Comparison of ENCODE assay signal across 22 cellular contexts in the genomic region with DNA sequence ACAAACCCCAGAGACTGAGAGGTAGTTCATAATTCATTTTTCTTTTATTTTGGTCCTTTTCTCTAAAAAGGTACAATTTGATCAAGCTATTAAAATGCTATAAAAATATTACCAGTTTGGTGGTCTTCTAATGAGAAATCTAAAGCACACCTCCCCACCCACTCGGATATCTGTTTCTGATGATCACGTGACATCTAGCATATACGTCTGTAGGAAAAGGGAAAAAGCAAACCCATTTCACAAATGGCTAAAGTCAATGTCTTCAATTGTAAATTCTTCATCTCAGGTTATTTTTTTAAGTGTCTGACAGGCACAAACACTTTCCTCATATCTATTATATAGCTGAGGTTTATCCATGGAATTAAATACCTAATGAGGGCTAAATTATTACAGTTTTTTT. TPM values are rescaled to one million over a fixed set of nuclear protein-coding genes. Genes with fewer than 3 reads are reported as not detected.
DNase-seq lines count a peak whose midpoint lies in the region; ATAC-seq, FAIRE-seq and TF ChIP-seq lines count a peak whose summit lies in the region.
"Had no signal": no experiment of that assay in that cellular context is flagged by ENCODE, and none has a peak within 500 bp of the region (broad histone marks: within the 10 kb centered on the region; RNA-seq: fewer than 3 reads in every experiment).

No MANE protein-coding gene starts in this region.

- H3K36me3 ChIP-seq in liver (ENCODE audit: control insufficient read depth in 4 of 4, insufficient read depth in 3 of 4, low read depth in 1 of 4, low read length in 3 of 4): peaks cover 2 to 30% (median 21%) of the 10 kb centered on the region in 4 donors
- H3K36me3 ChIP-seq in HepG2 (replicated peaks in 1 of 2; ENCODE audit: control insufficient read depth in 1 of 2, insufficient read depth in 2 of 2, low read length in 2 of 2): no peaks in the 10 kb centered on the region
- no peaks in the 10 kb centered on the region for H3K36me3 ChIP-seq in K562 (ENCODE audit: control insufficient read depth, insufficient read depth, low read length)
- H3K36me3 ChIP-seq in endothelial cell of umbilical vein (ENCODE audit: control insufficient read depth in 2 of 2, extremely low read depth in 1 of 2, insufficient read depth in 2 of 2, low read length in 2 of 2): peaks cover 3 to 5% of the 10 kb centered on the region in 2 experiments
- H3K36me3 ChIP-seq: BE2C had no signal

- H3K27me3 Mint-ChIP-seq in H9 (ENCODE audit: low read depth): peaks cover 20% of the 10 kb centered on the region
- H3K27me3 Mint-ChIP-seq: CD4-positive, alpha-beta T cell; CD8-positive, alpha-beta memory T cell had no signal

- H4K8ac ChIP-seq in H9 (replicated peaks; ENCODE audit: insufficient read length, low read depth, low read length): no peak overlapping the region

- no peaks in the 10 kb centered on the region for H3K79me2 ChIP-seq in HepG2 (ENCODE audit: insufficient read depth, low read length)
- no peaks in the 10 kb centered on the region for H3K79me2 ChIP-seq in K562 (ENCODE audit: control insufficient read depth, insufficient read depth, low read length)
- H3K79me2 ChIP-seq in endothelial cell of umbilical vein (ENCODE audit: control insufficient read depth, insufficient read depth, low read length): no peaks in the 10 kb centered on the region
- peaks cover 1% of the 10 kb centered on the region; the same call in 1 of the 2 replicates for H3K79me2 ChIP-seq in H9 (ENCODE audit: insufficient read depth, low read length)

- TF ChIP-seq RAD21 in liver (IDR thresholded peaks at IDR 0.05): no peak
- TF ChIP-seq RAD21 in HepG2 (CRISPR knock-in tag; IDR thresholded peaks at IDR 0.05): no peak
- TF ChIP-seq RAD21 in K562 (CRISPR knock-in tag; conservative IDR thresholded peaks at IDR 0.05 in 1 of 2, IDR thresholded peaks at IDR 0.05 in 1 of 2): no peak

- intact Hi-C loops in HepG2 (cut with micrococcal nuclease; ENCODE audit: unreplicated experiment) (no loop called here), K562 (cut with micrococcal nuclease) (no loop called here), endothelial cell of umbilical vein (cut with micrococcal nuclease) (no loop called here)

- no peak overlapping the region for H4K5ac ChIP-seq in H9 (ENCODE audit: insufficient read length, low read depth, low read length)

- TF ChIP-seq CTCF in liver (IDR thresholded peaks at IDR 0.05; ENCODE audit: low read depth, low read length, missing input control) (no peak), HepG2 (CRISPR knock-in tag; IDR thresholded peaks at IDR 0.05) (no peak), K562 (IDR thresholded peaks at IDR 0.05 in 2 of 3, conservative IDR thresholded peaks at IDR 0.05 in 1 of 3; ENCODE audit: insufficient read depth in 2 of 3, low read depth in 1 of 3, low read length in 3 of 3) (no peak), endothelial cell of umbilical vein (IDR thresholded peaks at IDR 0.05; ENCODE audit: extremely low read depth in 1 of 2, insufficient read depth in 1 of 2, low read depth in 1 of 2, low read length in 2 of 2) (no peak), H9 (conservative IDR thresholded peaks at IDR 0.05) (no peak)

- no peaks in the 10 kb centered on the region for H3K27me3 ChIP-seq in liver (ENCODE audit: control insufficient read depth in 4 of 4, insufficient read depth in 4 of 4, low read length in 3 of 4)
- H3K27me3 ChIP-seq in HepG2 (ENCODE audit: control insufficient read depth in 1 of 2, insufficient read depth in 2 of 2, low read length in 2 of 2): no peaks in the 10 kb centered on the region
- H3K27me3 ChIP-seq in K562 (ENCODE audit: control insufficient read depth in 2 of 2, insufficient read depth in 2 of 2, low read length in 2 of 2): no peaks in the 10 kb centered on the region
- no peaks in the 10 kb centered on the region for H3K27me3 ChIP-seq in endothelial cell of umbilical vein (ENCODE audit: control insufficient read depth in 2 of 2, insufficient read depth in 2 of 2, low read length in 2 of 2)
- no peaks in the 10 kb centered on the region for H3K27me3 ChIP-seq in H9 (ENCODE audit: insufficient read depth, low read length)
- H3K27me3 ChIP-seq: BE2C; BLaER1 treated with 17β-estradiol and CSF1 and Interleukin-3, amounts not matched to agents 10 nM and 100 nM had no signal

- H2BK15ac ChIP-seq in H9 (ENCODE audit: low read depth, low read length): no peak overlapping the region

- no peak overlapping the region for H3K4me2 ChIP-seq in HepG2 (ENCODE audit: low read depth, low read length)
- no peak overlapping the region for H3K4me2 ChIP-seq in K562 (ENCODE audit: insufficient read depth, low read length)
- no peak overlapping the region for H3K4me2 ChIP-seq in endothelial cell of umbilical vein (ENCODE audit: insufficient read depth, low read length)
- H3K4me2 ChIP-seq in H9 (ENCODE audit: insufficient read depth, insufficient read length, low read length): no peak overlapping the region
- H3K4me2 ChIP-seq: A549; BLaER1 treated with 17β-estradiol and CSF1 and Interleukin-3, amounts not matched to agents 10 nM and 100 nM had no signal

- H3K27ac ChIP-seq in liver (ENCODE audit: low read depth in 1 of 2, low read length in 2 of 2) (no peak overlapping the region), HepG2 (ENCODE audit: extremely low read length, insufficient read depth, low read length) (no peak overlapping the region), K562 (ENCODE audit: extremely low read depth, low read depth, low read length) (no peak overlapping the region), endothelial cell of umbilical vein (ENCODE audit: insufficient read depth, low read depth, low read length) (no peak overlapping the region), H9 (ENCODE audit: insufficient read length, low read depth, low read length) (no peak overlapping the region)
- H3K27ac ChIP-seq: A549; BLaER1 treated with 17β-estradiol and CSF1 and Interleukin-3, amounts not matched to agents 10 nM and 100 nM had no signal

- no peak overlapping the region for H4K91ac ChIP-seq in H9 (ENCODE audit: insufficient read length, low read depth, low read length)

- dilution Hi-C loops in endothelial cell of umbilical vein (cut with MboI; ENCODE audit: extremely low pct_ligation_motif_present, low sequenced_read_pairs): no loop called here

- in situ Hi-C loops in HepG2 (cut with HindIII; ENCODE audit: extremely low pct_ligation_motif_present, low pct_unique_long_range_greater_than_20kb): no loop called here
- in situ Hi-C loops in K562 (cut with MboI): no loop called here

- H3K14ac ChIP-seq in H9 (ENCODE audit: insufficient read depth, low read length): no peak overlapping the region

- H2BK120ac ChIP-seq in H9 (ENCODE audit: low read depth, low read length, poor library complexity, severe bottlenecking): no peak overlapping the region

- H2BK20ac ChIP-seq in H9 (ENCODE audit: low read depth, low read length, poor library complexity, severe bottlenecking): no peak overlapping the region

- no peak overlapping the region for H3K4me3 Mint-ChIP-seq in H9
- H3K4me3 Mint-ChIP-seq: CD14-positive monocyte; CD4-positive, alpha-beta T cell; CD8-positive, alpha-beta memory T cell had no signal

- WGBS in liver: 97% methylated on average over 3 of the region's 3 CpGs
- 73% methylated on average over 3 of the region's 3 CpGs for WGBS in HepG2 (ENCODE audit: low lambda C conversion rate)
- WGBS in K562 (ENCODE audit: insufficient coverage, low coverage, missing lambda C conversion rate): 4% methylated on average over 3 of the region's 3 CpGs
- no CpG with 5 or more reads among the region's 3 CpGs for WGBS in H9 (ENCODE audit: extremely low coverage, insufficient read length, low lambda C conversion rate)

- no peak overlapping the region for H3T11ph ChIP-seq in H9 (ENCODE audit: low read length)

- H3K4me3 ChIP-seq in liver (ENCODE audit: low read depth in 1 of 3, low read length in 3 of 3) (peak overlapping the region in 2 of 3 donors; percentile 9 to 49), HepG2 (replicated peaks in 1 of 3; ENCODE audit: insufficient read depth in 1 of 3, low read depth in 2 of 3, low read length in 3 of 3) (no peak overlapping the region), K562 (no peak overlapping the region), endothelial cell of umbilical vein (replicated peaks in 1 of 3; ENCODE audit: insufficient read depth in 1 of 3, low read depth in 1 of 3, low read length in 3 of 3) (no peak overlapping the region)
- H3K4me3 ChIP-seq: A549 had no signal

- H3K36me3 Mint-ChIP-seq in H9 (ENCODE audit: insufficient read depth in 1 of 3, low read depth in 3 of 3): peaks cover 61 to 67% (median 62%) of the 10 kb centered on the region in 3 experiments

- no peak overlapping the region for H2AK5ac ChIP-seq in H9 (ENCODE audit: insufficient read length, low read length)

- H3K56ac ChIP-seq in H9 (ENCODE audit: insufficient read length, low read depth, low read length): no peak overlapping the region

- H3K4me1 Mint-ChIP-seq in H9: no peaks in the 10 kb centered on the region
- H3K4me1 Mint-ChIP-seq: CD14-positive monocyte; CD8-positive, alpha-beta memory T cell had no signal

- FAIRE-seq in HepG2 (lab: Jason Lieb, UNC): no peak
- no peak for FAIRE-seq in K562 (lab: Jason Lieb, UNC)
- FAIRE-seq in endothelial cell of umbilical vein (lab: Jason Lieb, UNC): no peak
- FAIRE-seq: A549, GM12891 had no signal

- H3K9me3 ChIP-seq in liver (ENCODE audit: control insufficient read depth in 4 of 4, low read length in 3 of 4) (peaks cover 41 to 82% (median 63%) of the 10 kb centered on the region in 4 donors), HepG2 (ENCODE audit: low read length) (peaks cover 84% of the 10 kb centered on the region), K562 (replicated peaks; ENCODE audit: control insufficient read depth, insufficient read depth, low read depth, low read length) (peaks cover 17% of the 10 kb centered on the region), endothelial cell of umbilical vein (replicated peaks; ENCODE audit: control insufficient read depth, insufficient read depth, low read length) (peaks cover 12% of the 10 kb centered on the region), H9 (ENCODE audit: control insufficient read depth, low read depth, low read length) (peaks cover 63% of the 10 kb centered on the region)

- BruUV-seq in HepG2 (replicated peaks; lab: Mats Ljungman, UMichigan) (no TSS peak), K562 (replicated peaks; lab: Mats Ljungman, UMichigan) (no TSS peak), endothelial cell of umbilical vein (replicated peaks; lab: Mats Ljungman, UMichigan) (TSS peak; percentile 22)

- no peak overlapping the region for H3K4ac ChIP-seq in H9 (ENCODE audit: low read depth, low read length)

- no peak overlapping the region for H3K23ac ChIP-seq in H9 (ENCODE audit: insufficient read length, low read depth, low read length)

- H3K9me1 ChIP-seq in K562 (ENCODE audit: control insufficient read depth, insufficient read depth, low read length) (no peaks in the 10 kb centered on the region), endothelial cell of umbilical vein (replicated peaks; ENCODE audit: control insufficient read depth, extremely low read depth, insufficient read depth, low read length) (no peaks in the 10 kb centered on the region)

- H3K4me1 ChIP-seq in liver (ENCODE audit: control insufficient read depth in 4 of 4, insufficient read depth in 4 of 4, low read length in 3 of 4) (no peaks in the 10 kb centered on the region), HepG2 (ENCODE audit: insufficient read depth, low read length) (no peaks in the 10 kb centered on the region), K562 (replicated peaks in 1 of 2; ENCODE audit: control insufficient read depth in 2 of 2, insufficient read depth in 2 of 2, low read length in 2 of 2) (no peaks in the 10 kb centered on the region), endothelial cell of umbilical vein (ENCODE audit: control insufficient read depth, extremely low read depth, insufficient read depth, low read length) (no peaks in the 10 kb centered on the region), H9 (ENCODE audit: insufficient read depth, low read length) (no peaks in the 10 kb centered on the region)
- H3K4me1 ChIP-seq: A549; BE2C; BLaER1 treated with 17β-estradiol and CSF1 and Interleukin-3, amounts not matched to agents 10 nM and 100 nM had no signal

- TF ChIP-seq EP300 in HepG2 (IDR thresholded peaks at IDR 0.05; ENCODE audit: low read depth in 2 of 2, low read length in 2 of 2): no peak
- TF ChIP-seq EP300 in HepG2 (CRISPR knock-in tag; IDR thresholded peaks at IDR 0.05; ENCODE audit: borderline replicate concordance): no peak
- TF ChIP-seq EP300 in K562 (IDR thresholded peaks at IDR 0.05; ENCODE audit: low read length): no peak

- H3K27ac Mint-ChIP-seq in H9: no peak overlapping the region
- H3K27ac Mint-ChIP-seq: CD14-positive monocyte; CD4-positive, alpha-beta T cell; CD8-positive, alpha-beta memory T cell had no signal

- H4K20me1 ChIP-seq in HepG2 (ENCODE audit: insufficient read depth, low read length): no peaks in the 10 kb centered on the region
- H4K20me1 ChIP-seq in K562 (replicated peaks; ENCODE audit: control insufficient read depth, insufficient read depth, low read length): no peaks in the 10 kb centered on the region
- H4K20me1 ChIP-seq in endothelial cell of umbilical vein (replicated peaks; ENCODE audit: control insufficient read depth, extremely low read depth, insufficient read depth, low read length): no peaks in the 10 kb centered on the region
- H4K20me1 ChIP-seq in H9 (ENCODE audit: control insufficient read depth, insufficient read depth, insufficient read length): no peaks in the 10 kb centered on the region
- H4K20me1 ChIP-seq: BLaER1 treated with 17β-estradiol and CSF1 and Interleukin-3, amounts not matched to agents 10 nM and 100 nM had no signal

- DNase-seq in HepG2 (ENCODE audit: low spot score) (no peak), K562 (ENCODE audit: extremely low read depth in 1 of 4, low spot score in 3 of 4) (no peak), endothelial cell of umbilical vein (ENCODE audit: low read depth, low spot score) (no peak), H9 (no peak)
- no peak for DNase-seq in activated CD8-positive, alpha-beta memory T cell treated with anti-CD3 and anti-CD28 coated beads for 24 hours
- DNase-seq: 8988T; ACHN; AML-193; BE2C; CD4-positive, alpha-beta T cell; CD8-positive, alpha-beta memory T cell; DMS 273 treated with DMSO at 0.1 percent for 48 hours; DMS79; GF-D8; GOT3; HCEC 1CT had no signal

- H2AFZ ChIP-seq in HepG2 (ENCODE audit: low read length) (no peak overlapping the region), K562 (ENCODE audit: low read depth, low read length) (no peak overlapping the region), endothelial cell of umbilical vein (ENCODE audit: low read depth, low read length) (no peak overlapping the region), H9 (ENCODE audit: low read length) (no peak overlapping the region)

- no peaks in the 10 kb centered on the region for H3K79me1 ChIP-seq in H9 (ENCODE audit: insufficient read depth, low read depth, low read length, poor library complexity, severe bottlenecking)

- no peak overlapping the region for H3K9ac ChIP-seq in liver (ENCODE audit: low read depth in 1 of 2, low read length in 2 of 2)
- H3K9ac ChIP-seq in HepG2 (ENCODE audit: insufficient read depth, low read depth, low read length): no peak overlapping the region
- no peak overlapping the region for H3K9ac ChIP-seq in K562 (ENCODE audit: insufficient read depth in 1 of 2, low read depth in 2 of 2, low read length in 2 of 2)
- no peak overlapping the region for H3K9ac ChIP-seq in endothelial cell of umbilical vein (replicated peaks; ENCODE audit: extremely low read depth, insufficient read depth, low read length)
- H3K9ac ChIP-seq in H9 (ENCODE audit: extremely low read depth, insufficient read length, low read length): no peak overlapping the region
- H3K9ac ChIP-seq: BLaER1 treated with 17β-estradiol and CSF1 and Interleukin-3, amounts not matched to agents 10 nM and 100 nM had no signal

- ATAC-seq in HepG2 (no peak), K562 (no peak), GM21529 (IDR thresholded peaks at IDR 0.05; ENCODE audit: unreplicated experiment) (no peak)
- ATAC-seq: A549 had no signal

- no peak for TF ChIP-seq POLR2A in HepG2 (IDR thresholded peaks at IDR 0.05; ENCODE audit: insufficient read depth in 1 of 2, low read depth in 2 of 2, low read length in 2 of 2)
- no peak for TF ChIP-seq POLR2A in K562 (conservative IDR thresholded peaks at IDR 0.05)
- no peak for TF ChIP-seq POLR2A in endothelial cell of umbilical vein (IDR thresholded peaks at IDR 0.05; ENCODE audit: low read depth, low read length)

- POLR2A ChIA-PET in HepG2 (lab: Yijun Ruan, JAX) (no interaction called here), K562 (lab: Yijun Ruan, JAX) (no interaction called here), endothelial cell of umbilical vein (lab: Charles Lee) (no interaction called here)

- H3K23me2 ChIP-seq in H9 (ENCODE audit: insufficient read length, low read depth, low read length, poor library complexity, severe bottlenecking): no peaks in the 10 kb centered on the region

- H3K9me3 Mint-ChIP-seq in H9: peaks cover 91 to 92% of the 10 kb centered on the region in 2 experiments

- H2BK12ac ChIP-seq in H9 (ENCODE audit: insufficient read length, low read depth, low read length): no peak overlapping the region

- no peak overlapping the region for H3K18ac ChIP-seq in H9 (ENCODE audit: insufficient read length, low read depth, low read length)

- CTCF ChIA-PET in HepG2 (lab: Yijun Ruan, JAX; ENCODE audit: low intra/inter-chr PET ratio, low total read pairs) (no interaction called here), K562 (lab: Yijun Ruan, JAX; ENCODE audit: low intra/inter-chr PET ratio) (no interaction called here), endothelial cell of umbilical vein (lab: Charles Lee) (no interaction called here)

- no peak overlapping the region for H2BK5ac ChIP-seq in H9 (ENCODE audit: insufficient read length, low read length)

RNA-seq across cellular contexts. Expression of a gene that starts 18.9 kb away (rescaled TPM):
- total RNA-seq in liver: 1 to 10 TPM; 2.8 to 4.0 TPM
- 1 to 10 TPM; 1.7 to 1.9 TPM for polyA plus RNA-seq in liver
- 3.1 TPM in 2 replicates for total RNA-seq in HepG2 (2016; rRNA removed; fragmentation: Illumina TruSeq; extraction: Trizol)
- total RNA-seq in HepG2 (2016; cell fraction: cytosol; rRNA removed; fragmentation: Illumina TruSeq; extraction: Trizol; ENCODE audit: low read depth): 2.9 and 4.1 TPM in 2 replicates
- total RNA-seq in HepG2 (2016; cell fraction: insoluble cytoplasmic fraction; rRNA removed; fragmentation: Illumina TruSeq; extraction: Trizol): 3.3 and 3.7 TPM in 2 replicates
- 2.7 and 3.3 TPM in 2 replicates for total RNA-seq in HepG2 (2016; cell fraction: membrane; rRNA removed; fragmentation: Illumina TruSeq; extraction: Trizol)
- 4.3 and 4.4 TPM in 2 replicates for total RNA-seq in HepG2 (2016; cell fraction: nucleus; rRNA removed; fragmentation: Illumina TruSeq; extraction: Trizol)
- 2.9 TPM in 2 replicates for polyA plus RNA-seq in HepG2 (2011; rRNA removed)
- polyA plus RNA-seq in HepG2 (2011; cell fraction: cytosol; rRNA removed): 1.2 and 1.7 TPM in 2 replicates
- 3.6 and 4.6 TPM in 2 replicates for polyA plus RNA-seq in HepG2 (2011; cell fraction: nucleus; rRNA removed)
- 2.2 and 3.0 TPM in 2 replicates for polyA plus RNA-seq in HepG2 (2012)
- 0.36 and 0.38 TPM in 2 replicates for polyA plus RNA-seq in HepG2 (2016; cell fraction: cytosol; fragmentation: Illumina TruSeq; extraction: Trizol; ENCODE audit: low read depth)
- 3.9 and 4.9 TPM in 2 replicates for polyA plus RNA-seq in HepG2 (2016; cell fraction: insoluble cytoplasmic fraction; fragmentation: Illumina TruSeq; extraction: Trizol; ENCODE audit: low read depth)
- 1.2 and 1.5 TPM in 2 replicates for polyA plus RNA-seq in HepG2 (2016; cell fraction: membrane; fragmentation: Illumina TruSeq; extraction: Trizol; ENCODE audit: low read depth)
- 10.8 and 11.3 TPM in 2 replicates for polyA plus RNA-seq in HepG2 (2016; cell fraction: nucleus; fragmentation: Illumina TruSeq; extraction: Trizol; ENCODE audit: insufficient read depth, low read depth)
- 2.3 TPM in 2 replicates for polyA minus RNA-seq in HepG2 (2011; rRNA and poly(A)+ RNA removed; ENCODE audit: low replicate concordance)
- polyA minus RNA-seq in HepG2 (2011; cell fraction: cytosol; rRNA and poly(A)+ RNA removed): 1.5 and 2.0 TPM in 2 replicates
- polyA minus RNA-seq in HepG2 (2011; cell fraction: nucleus; rRNA and poly(A)+ RNA removed): 3.6 and 5.3 TPM in 2 replicates
- 2.4 and 6.0 TPM in 2 replicates for total RNA-seq in K562 (2011; cell fraction: chromatin; rRNA removed; ENCODE audit: low replicate concordance)
- 3.8 and 5.0 TPM in 2 replicates for total RNA-seq in K562 (2011; cell fraction: nucleolus; rRNA removed)
- 2.8 and 4.9 TPM in 2 replicates for total RNA-seq in K562 (2011; cell fraction: nucleoplasm; rRNA removed)
- 3.5 and 5.3 TPM in 2 replicates for total RNA-seq in K562 (2014; rRNA removed)
- total RNA-seq in K562 (2014; rRNA removed; fragmentation: Illumina TruSeq; extraction: Trizol): 2.6 TPM in 2 replicates
- 2.6 and 2.9 TPM in 2 replicates for total RNA-seq in K562 (2015; rRNA removed; fragmentation: Illumina TruSeq; extraction: Trizol)
- total RNA-seq in K562 (2021): 3.7 and 4.5 TPM in 2 replicates
- 2.4 and 2.8 TPM in 2 replicates for polyA plus RNA-seq in K562 (2011; rRNA removed)
- 0.67 and 1.2 TPM in 2 replicates for polyA plus RNA-seq in K562 (2011; cell fraction: cytosol; rRNA removed)
- 4.8 and 4.9 TPM in 2 replicates for polyA plus RNA-seq in K562 (2011; cell fraction: nucleus; rRNA removed)
- 1.0 and 2.2 TPM in 2 replicates for polyA plus RNA-seq in K562 (2012)
- 1.9 and 3.3 TPM in 2 replicates for polyA plus RNA-seq in K562 (2014; fragmentation: Illumina TruSeq; extraction: Trizol)
- under 1 TPM; 0.63 to 0.75 TPM for polyA plus RNA-seq in K562 (2014; fragmentation: Nextera tagmentation; extraction: Ambion mirVana)
- 2.6 and 3.5 TPM in 2 replicates for polyA plus RNA-seq in K562 (2014; rRNA removed)
- 1.3 and 2.5 TPM in 2 replicates for polyA minus RNA-seq in K562 (2011; rRNA and poly(A)+ RNA removed)
- polyA minus RNA-seq in K562 (2011; cell fraction: cytosol; rRNA and poly(A)+ RNA removed): 0.57 TPM in 1 of 2 replicates, not detected in the other
- polyA minus RNA-seq in K562 (2011; cell fraction: nucleus; rRNA and poly(A)+ RNA removed): 2.8 and 3.7 TPM in 2 replicates
- total RNA-seq in endothelial cell of umbilical vein: 10.8 and 11.1 TPM in 2 replicates
- polyA plus RNA-seq in endothelial cell of umbilical vein: 4.1 and 4.7 TPM in 2 replicates
- 5.6 and 6.6 TPM in 2 replicates for polyA plus RNA-seq in endothelial cell of umbilical vein (2011; cell fraction: cytosol; rRNA removed)
- polyA plus RNA-seq in endothelial cell of umbilical vein (2011; cell fraction: nucleus; rRNA removed): 16.4 and 16.7 TPM in 2 replicates
- 6.8 and 9.1 TPM in 2 replicates for polyA plus RNA-seq in endothelial cell of umbilical vein (2012)
- polyA minus RNA-seq in endothelial cell of umbilical vein: 5.7 and 6.8 TPM in 2 replicates
- 4.8 TPM for polyA minus RNA-seq in endothelial cell of umbilical vein (2011; cell fraction: cytosol; rRNA and poly(A)+ RNA removed)
- polyA minus RNA-seq in endothelial cell of umbilical vein (2011; cell fraction: nucleus; rRNA and poly(A)+ RNA removed): 2.2 and 6.2 TPM in 2 replicates
- 13.8 and 17.1 TPM in 2 replicates for total RNA-seq in H9 (2021)

Comparison
In these comparisons a context has a peak if more than half of its experiments do, and no peak if none do; other contexts are left out.
1. H3K4me3 ChIP-seq: peak in liver (2 of 3); none in HepG2 (0 of 3), K562 (single experiment) and endothelial cell of umbilical vein (0 of 3).